In the genomic region with DNA sequence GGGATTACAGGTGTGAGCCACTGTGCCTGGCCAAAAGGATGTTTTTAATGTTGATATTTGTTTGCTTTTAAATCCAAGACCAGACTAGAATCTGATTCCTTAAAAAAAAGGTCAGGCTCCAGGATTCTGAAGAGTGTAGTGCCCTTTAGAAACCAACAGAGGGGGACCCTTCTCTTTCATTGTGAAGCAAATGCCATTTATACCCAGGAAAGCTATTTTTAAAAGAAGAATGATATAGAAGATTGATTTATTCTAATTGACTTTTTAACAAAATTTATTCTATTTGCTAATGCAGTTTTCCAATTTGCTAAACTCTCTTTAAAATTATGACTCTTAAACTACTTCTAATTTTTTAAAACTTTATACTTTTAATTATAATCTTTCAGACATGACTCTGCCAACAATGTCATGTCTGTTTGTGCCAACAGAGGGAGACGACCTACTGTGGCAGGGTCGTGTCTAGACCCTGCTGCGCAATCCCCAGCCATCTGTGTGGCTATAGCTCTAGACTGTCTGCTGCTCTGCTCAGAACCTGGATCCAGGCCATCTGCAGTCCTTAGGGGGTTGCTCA, we compare ENCODE assay signal across 8 cellular contexts.
A peak's percentile ranks its signal among the peaks of the same experiment; 100 is the strongest.
DNase-seq lines count a peak whose midpoint lies in the region; ATAC-seq and TF ChIP-seq lines count a peak whose summit lies in the region.

No MANE protein-coding gene starts in this region.

- no peak overlapping the region for H3K27ac Mint-ChIP-seq in mesothelial cell of epicardium

- peak; percentile 65 for TF ChIP-seq CTCF in choroid plexus epithelial cell (conservative IDR thresholded peaks at IDR 0.05; ENCODE audit: low read depth, low read length)
- peak; percentile 71 for TF ChIP-seq CTCF in mesothelial cell of epicardium (IDR thresholded peaks at IDR 0.05; ENCODE audit: unreplicated experiment)

- DNase-seq in Daoy (ENCODE audit: low read depth) (peak; percentile 31), NCI-H748 (lab: John Stamatoyannopoulos, UW; ENCODE audit: unreplicated experiment) (peak; percentile 73), choroid plexus epithelial cell (ENCODE audit: low read depth) (peak; percentile 85), mesothelial cell of epicardium (ENCODE audit: low spot score in 2 of 2, unreplicated experiment in 2 of 2) (no peak), T-helper 1 cell (no peak)

- no peak overlapping the region for H3K4me3 Mint-ChIP-seq in mesothelial cell of epicardium

- ATAC-seq in HG02885 (IDR thresholded peaks at IDR 0.05; ENCODE audit: poor library complexity, unreplicated experiment) (peak; percentile 66), HG02938 (IDR thresholded peaks at IDR 0.05; ENCODE audit: unreplicated experiment) (no peak), HG03442 (IDR thresholded peaks at IDR 0.05; ENCODE audit: unreplicated experiment) (no peak)

- H3K9me3 Mint-ChIP-seq in mesothelial cell of epicardium = no peaks in the 10 kb centered on the region

- no peaks in the 10 kb centered on the region for H3K27me3 Mint-ChIP-seq in mesothelial cell of epicardium (ENCODE audit: low read depth)

- H3K36me3 Mint-ChIP-seq in mesothelial cell of epicardium = peaks cover 18% of the 10 kb centered on the region

- H3K4me3 ChIP-seq in choroid plexus epithelial cell (ENCODE audit: low read depth, low read length) = no peak overlapping the region

- H3K4me1 Mint-ChIP-seq in mesothelial cell of epicardium = no peaks in the 10 kb centered on the region

Comparison
In these comparisons a context has a peak if more than half of its experiments do, and no peak if none do; other contexts are left out.
1. DNase-seq: peak in Daoy (single experiment), NCI-H748 (single experiment) and choroid plexus epithelial cell (single experiment); none in mesothelial cell of epicardium (0 of 2) and T-helper 1 cell (0 of 5).